ENCODE assay signal across 9 cellular contexts in genomic region chr3:188283347-188283746, GRCh38.
DNase-seq lines count a peak whose midpoint lies in the region; ATAC-seq and TF ChIP-seq lines count a peak whose summit lies in the region.
"Had no signal": no experiment of that assay in that cellular context is flagged by ENCODE, and none has a peak within 500 bp of the region (broad histone marks: within the 10 kb centered on the region; RNA-seq: fewer than 3 reads in every experiment).

No MANE protein-coding gene starts in this region.

- no peaks in the 10 kb centered on the region for H3K27me3 ChIP-seq in Caco-2 (replicated peaks; ENCODE audit: control insufficient read depth, insufficient read depth, low read length)
- H3K27me3 ChIP-seq in psoas muscle (ENCODE audit: insufficient read depth in 3 of 3, low read length in 2 of 3), result no peaks in the 10 kb centered on the region
- no peaks in the 10 kb centered on the region for H3K27me3 ChIP-seq in A673 (replicated peaks; ENCODE audit: insufficient read depth, low read depth, low read length, poor library complexity)

- H3K27ac ChIP-seq in OCI-LY7 (ENCODE audit: low read depth, low read length, poor library complexity, severe bottlenecking) (no peak overlapping the region), psoas muscle (peak overlapping the region; percentile 88), A673 (ENCODE audit: low read depth, low read length, poor library complexity, severe bottlenecking) (no peak overlapping the region)

- H3K4me3 Mint-ChIP-seq in Caco-2 (ENCODE audit: unreplicated experiment), result no peak overlapping the region

- peaks cover 49% of the 10 kb centered on the region for H3K4me1 Mint-ChIP-seq in Caco-2 (ENCODE audit: low read depth, unreplicated experiment)

- H3K36me3 ChIP-seq in Caco-2 (ENCODE audit: control insufficient read depth, insufficient read depth, low read length) (no peaks in the 10 kb centered on the region; the same call in 1 of the 2 replicates), OCI-LY7 (ENCODE audit: insufficient read depth, low read length) (no peaks in the 10 kb centered on the region), psoas muscle (ENCODE audit: insufficient read depth in 1 of 2, low read depth in 1 of 2) (no peaks in the 10 kb centered on the region), A673 (ENCODE audit: insufficient read depth, low read length, poor library complexity, severe bottlenecking) (no peaks in the 10 kb centered on the region)

- H3K36me3 Mint-ChIP-seq in Caco-2 (ENCODE audit: insufficient read depth, unreplicated experiment), result peaks cover 27% of the 10 kb centered on the region

- H3K9me2 ChIP-seq in OCI-LY7 (ENCODE audit: insufficient read depth, low read length), result no peaks in the 10 kb centered on the region

- no peak overlapping the region for H2AFZ ChIP-seq in OCI-LY7 (ENCODE audit: low read length)

- POLR2A ChIA-PET in Caco-2 (lab: Charles Lee) (no interaction called here), OCI-LY7 (lab: Charles Lee) (interaction anchor here (0.9 to 3.3 kb wide), 6 partner anchors 9 to 118 kb away, joined by 3 to 19 read pairs (median 4); no protein-coding TSS in a partner anchor), A673 (lab: Charles Lee; ENCODE audit: low non-redundant PET) (no interaction called here)

- peak in 1 of 2 experiments; percentile 41 for TF ChIP-seq CTCF in Caco-2 (IDR thresholded peaks at IDR 0.05; ENCODE audit: insufficient read depth in 1 of 2, low read depth in 1 of 2, low read length in 1 of 2, severe bottlenecking in 1 of 2, unreplicated experiment in 1 of 2)
- peak; percentile 42 for TF ChIP-seq CTCF in OCI-LY7 (conservative IDR thresholded peaks at IDR 0.05; ENCODE audit: low read length)
- TF ChIP-seq CTCF in fibroblast of the aortic adventitia (IDR thresholded peaks at IDR 0.05; ENCODE audit: insufficient read depth, low read length), result peak; percentile 20
- TF ChIP-seq CTCF in psoas muscle (IDR thresholded peaks at IDR 0.05), result no peak
- no peak for TF ChIP-seq CTCF in A673 (conservative IDR thresholded peaks at IDR 0.05; ENCODE audit: low read depth, low read length)

- BruUV-seq in Caco-2 (replicated peaks; lab: Mats Ljungman, UMichigan) (no TSS peak), OCI-LY7 (replicated peaks; lab: Mats Ljungman, UMichigan) (no TSS peak), A673 (replicated peaks; lab: Mats Ljungman, UMichigan) (no TSS peak)

- ATAC-seq in psoas muscle (peak in 1 of 4 donors; percentile 11), GM21786 (IDR thresholded peaks at IDR 0.05; ENCODE audit: unreplicated experiment) (no peak)

- H3K9me3 ChIP-seq in Caco-2 (no peaks in the 10 kb centered on the region), OCI-LY7 (ENCODE audit: low read length) (no peaks in the 10 kb centered on the region), psoas muscle (no peaks in the 10 kb centered on the region), A673 (ENCODE audit: low read depth, low read length, poor library complexity, severe bottlenecking) (no peaks in the 10 kb centered on the region)

- no peak overlapping the region for H3K4me2 ChIP-seq in OCI-LY7 (ENCODE audit: low read length)

- intact Hi-C loops in Caco-2 (cut with micrococcal nuclease; ENCODE audit: unreplicated experiment) (loop anchor here (1.0 to 10.0 kb wide), 5 partner anchors 65 to 541 kb away; partner anchors contain the start of gene LPP), OCI-LY7 (cut with micrococcal nuclease; ENCODE audit: unreplicated experiment) (no loop called here), psoas muscle (cut with DNase I) (no loop called here), head of caudate nucleus (cut with DNase I) (no loop called here), A673 (cut with micrococcal nuclease; ENCODE audit: unreplicated experiment) (no loop called here)

- CTCF ChIA-PET in Caco-2 (lab: Charles Lee), result interaction anchor here (0.9 kb wide), 2 partner anchors 306 to 533 kb away, joined by 3 to 4 read pairs; no protein-coding TSS in a partner anchor
- CTCF ChIA-PET in OCI-LY7 (lab: Charles Lee; ENCODE audit: unreplicated experiment), result interaction anchor here (0.6 kb wide), 1 partner anchor 545 kb away, joined by 3 read pairs; no protein-coding TSS in a partner anchor
- CTCF ChIA-PET in A673 (lab: Charles Lee), result no interaction called here

- peak; percentile 75 to 76 for DNase-seq in Caco-2
- DNase-seq in OCI-LY7 (ENCODE audit: low spot score), result peak; percentile 18
- peak; percentile 77 for DNase-seq in fibroblast of the aortic adventitia (ENCODE audit: low read depth)
- DNase-seq in psoas muscle, result no peak
- no peak for DNase-seq in head of caudate nucleus
- no peak for DNase-seq in A673 (ENCODE audit: low spot score)
- no peak for DNase-seq in occipital lobe (lab: John Stamatoyannopoulos, UW)
- DNase-seq: mesendoderm had no signal

- H3K4me3 ChIP-seq in Caco-2 (ENCODE audit: low read depth, low read length), result no peak overlapping the region
- H3K4me3 ChIP-seq in OCI-LY7 (ENCODE audit: low read depth, low read length, poor library complexity, severe bottlenecking), result no peak overlapping the region
- H3K4me3 ChIP-seq in fibroblast of the aortic adventitia (ENCODE audit: low read depth, low read length), result no peak overlapping the region
- H3K4me3 ChIP-seq in psoas muscle, result no peak overlapping the region
- no peak overlapping the region for H3K4me3 ChIP-seq in A673 (ENCODE audit: low read depth, low read length, poor library complexity, severe bottlenecking)

- 60 to 82% (median 65%) methylated on average over 4 of the region's 4 CpGs for whole genome bisulfite sequencing in psoas muscle, 3 donors

- H3K9me3 Mint-ChIP-seq in Caco-2 (ENCODE audit: unreplicated experiment), result no peaks in the 10 kb centered on the region

- H3K27me3 Mint-ChIP-seq in Caco-2 (ENCODE audit: insufficient read depth, unreplicated experiment), result no peaks in the 10 kb centered on the region

- H3K4me1 ChIP-seq in Caco-2 (peaks cover 52% of the 10 kb centered on the region), OCI-LY7 (ENCODE audit: insufficient read depth, low read length, poor library complexity, severe bottlenecking) (peaks cover 48% of the 10 kb centered on the region), psoas muscle (peaks cover 73% of the 10 kb centered on the region), A673 (ENCODE audit: insufficient read depth, low read length, poor library complexity, severe bottlenecking) (peaks cover 18% of the 10 kb centered on the region)

- peak overlapping the region; percentile 60 for H3K27ac Mint-ChIP-seq in Caco-2 (ENCODE audit: unreplicated experiment)

- no peaks in the 10 kb centered on the region for H4K20me1 ChIP-seq in OCI-LY7 (ENCODE audit: insufficient read depth, low read length)

- H3K79me2 ChIP-seq in OCI-LY7 (ENCODE audit: insufficient read depth, low read depth, low read length), result no peaks in the 10 kb centered on the region

Comparison
In these comparisons a context has a peak if more than half of its experiments do, and no peak if none do; other contexts are left out.
1. DNase-seq: peak in Caco-2 (2 of 2), OCI-LY7 (single experiment) and fibroblast of the aortic adventitia (single experiment); none in psoas muscle (0 of 2), head of caudate nucleus (0 of 42), A673 (single experiment) and occipital lobe (single experiment).
2. CTCF ChIP-seq: peak in OCI-LY7 (single experiment) and fibroblast of the aortic adventitia (single experiment); none in psoas muscle (single experiment) and A673 (single experiment).